ENCODE assay signal across 18 cellular contexts in genomic region chr12:114672817-114673168, GRCh38. TPM values are rescaled to one million over a fixed set of nuclear protein-coding genes. Genes with fewer than 3 reads are reported as not detected.
DNase-seq lines count a peak whose midpoint lies in the region; ATAC-seq, FAIRE-seq and TF ChIP-seq lines count a peak whose summit lies in the region.
"Had no signal": no experiment of that assay in that cellular context is flagged by ENCODE, and none has a peak within 500 bp of the region (broad histone marks: within the 10 kb centered on the region; RNA-seq: fewer than 3 reads in every experiment).

No MANE protein-coding gene starts in this region.

- no peak overlapping the region for H2AFZ ChIP-seq in H1 (ENCODE audit: low read length)

- peaks cover 62% of the 10 kb centered on the region for H3K27me3 Mint-ChIP-seq in nephron progenitor cell (ENCODE audit: low read depth, poor library complexity)

- no peak for FAIRE-seq in H1 (lab: Jason Lieb, UNC)
- FAIRE-seq: GM12892 had no signal

- H3K9me3 ChIP-seq in cardiac muscle cell (ENCODE audit: low read depth) (no peaks in the 10 kb centered on the region), H1 (ENCODE audit: insufficient read depth in 2 of 2, low read depth in 1 of 2, low read length in 1 of 2) (no peaks in the 10 kb centered on the region)

- intact Hi-C loops in cardiac septum (cut with DNase I), result no loop called here

- H3K4ac ChIP-seq in H1 (replicated peaks; ENCODE audit: insufficient read length, low read depth, low read length), result no peak overlapping the region

- no peak for TF ChIP-seq EP300 in H1 (IDR thresholded peaks at IDR 0.05; ENCODE audit: borderline replicate concordance in 1 of 2, low read depth in 2 of 2, low read length in 2 of 2)

- H4K5ac ChIP-seq in H1 (ENCODE audit: insufficient read length, low read depth, low read length), result no peak overlapping the region

- no peak overlapping the region for H3K27ac Mint-ChIP-seq in nephron progenitor cell
- H3K27ac Mint-ChIP-seq: activated CD8-positive, alpha-beta T cell treated with anti-CD3 and anti-CD28 coated beads for 36 hours; stimulated activated memory B cell treated with anti-CD40 and anti-IgM and Interleukin-4, amounts not matched to agents 10 μg/mL and 1 μg/mL and 100 μg/mL, for 72 hours had no signal

- POLR2A ChIA-PET in H1 (lab: Charles Lee; ENCODE audit: partially characterized antibody), result interaction anchor here (0.6 to 5.9 kb wide), 6 partner anchors 8 to 270 kb away, joined by 3 to 45 read pairs (median 4); partner anchors contain the start of gene TBX3

- peaks cover 8% of the 10 kb centered on the region; the same call in 1 of the 2 replicates for H3K23me2 ChIP-seq in H1 (ENCODE audit: low read depth, low read length)

- no peak overlapping the region for H4K91ac ChIP-seq in H1 (replicated peaks; ENCODE audit: insufficient read length, low read length)

- H3K79me1 ChIP-seq in H1 (ENCODE audit: low read depth, low read length), result no peaks in the 10 kb centered on the region

- no peak overlapping the region for H2BK120ac ChIP-seq in H1 (replicated peaks; ENCODE audit: low read depth, low read length)

- H3K27me3 ChIP-seq in cardiac muscle cell (peaks cover 20% of the 10 kb centered on the region), H1 (replicated peaks in 1 of 4; ENCODE audit: control insufficient read depth in 3 of 4, extremely low read depth in 1 of 4, insufficient read depth in 3 of 4, low read length in 3 of 4) (peaks cover 63 to 92% (median 87%) of the 10 kb centered on the region in 4 experiments)

- CTCF ChIA-PET in H1 (lab: Charles Lee; ENCODE audit: partially characterized antibody), result interaction anchor here (0.6 to 2.7 kb wide), 7 partner anchors 10 to 323 kb away, joined by 3 to 15 read pairs (median 4); partner anchors contain the start of gene TBX3

- no peak for ATAC-seq in GM21576 (IDR thresholded peaks at IDR 0.05; ENCODE audit: unreplicated experiment)
- ATAC-seq: activated CD8-positive, alpha-beta T cell treated with anti-CD3 and anti-CD28 coated beads for 36 hours; stimulated activated memory B cell treated with anti-CD40 and anti-IgM and Interleukin-4, amounts not matched to agents 10 μg/mL and 1 μg/mL and 100 μg/mL, for 72 hours had no signal

- H2BK5ac ChIP-seq in H1 (ENCODE audit: low read depth, low read length), result peak overlapping the region; percentile 26; the same call in 1 of the 2 replicates

- peak overlapping the region; percentile 68 for H3K4me3 Mint-ChIP-seq in nephron progenitor cell
- H3K4me3 Mint-ChIP-seq: activated CD8-positive, alpha-beta T cell treated with anti-CD3 and anti-CD28 coated beads for 36 hours; stimulated activated memory B cell treated with anti-CD40 and anti-IgM and Interleukin-4, amounts not matched to agents 10 μg/mL and 1 μg/mL and 100 μg/mL, for 72 hours had no signal

- H2BK15ac ChIP-seq in H1 (ENCODE audit: low read length), result 0 out of 2 replicates have a peak overlapping the region, but pooled peaks have one; percentile 46

- peaks cover 74% of the 10 kb centered on the region for H3K4me1 ChIP-seq in cardiac muscle cell (ENCODE audit: low read depth)
- H3K4me1 ChIP-seq in H1 (replicated peaks in 1 of 4; ENCODE audit: control insufficient read depth in 3 of 4, insufficient read depth in 4 of 4, low read length in 3 of 4), result peaks cover 10 to 45% (median 22%) of the 10 kb centered on the region in 4 experiments
- H3K4me1 ChIP-seq in urinary bladder (ENCODE audit: insufficient read depth), result no peaks in the 10 kb centered on the region

- 0 out of 2 replicates have a peak overlapping the region, but pooled peaks have one; percentile 72 for H2BK20ac ChIP-seq in H1 (ENCODE audit: low read length)

- TF ChIP-seq CTCF in cardiac muscle cell (IDR thresholded peaks at IDR 0.05; ENCODE audit: low read depth, low read length) (no peak), H1 (IDR thresholded peaks at IDR 0.05; ENCODE audit: control extremely low read depth in 1 of 3, insufficient read depth in 1 of 3, low read depth in 1 of 3, low read length in 3 of 3) (no peak), nephron progenitor cell (IDR thresholded peaks at IDR 0.05) (no peak)

- no peaks in the 10 kb centered on the region for H3K9me3 Mint-ChIP-seq in nephron progenitor cell
- H3K9me3 Mint-ChIP-seq: activated CD8-positive, alpha-beta T cell treated with anti-CD3 and anti-CD28 coated beads for 36 hours; stimulated activated memory B cell treated with anti-CD40 and anti-IgM and Interleukin-4, amounts not matched to agents 10 μg/mL and 1 μg/mL and 100 μg/mL, for 72 hours had no signal

- peaks cover 89% of the 10 kb centered on the region for H3K4me1 Mint-ChIP-seq in nephron progenitor cell

- peaks cover 50% of the 10 kb centered on the region for H3K36me3 Mint-ChIP-seq in nephron progenitor cell (ENCODE audit: low read depth)
- H3K36me3 Mint-ChIP-seq: stimulated activated memory B cell treated with anti-CD40 and anti-IgM and Interleukin-4, amounts not matched to agents 10 μg/mL and 1 μg/mL and 100 μg/mL, for 72 hours had no signal

- H3K9ac ChIP-seq in H1 (replicated peaks in 1 of 4; ENCODE audit: extremely low read depth in 1 of 4, low read depth in 3 of 4, low read length in 3 of 4), result no peak overlapping the region
- H3K9ac ChIP-seq: KMS-11 had no signal

- no peak for TF ChIP-seq RAD21 in H1 (IDR thresholded peaks at IDR 0.05 in 1 of 2, conservative IDR thresholded peaks at IDR 0.05 in 1 of 2; ENCODE audit: low read depth in 2 of 2, low read length in 2 of 2)

- H3K4me3 ChIP-seq in cardiac muscle cell (peak overlapping the region; percentile 2), H1 (ENCODE audit: extremely low read depth in 1 of 4, insufficient read depth in 2 of 4, low read depth in 3 of 4, low read length in 4 of 4) (no peak overlapping the region), urinary bladder (ENCODE audit: low read depth, low read length) (peak overlapping the region; percentile 45)
- H3K4me3 ChIP-seq: coronary artery had no signal

- 0 out of 2 replicates have a peak overlapping the region, but pooled peaks have one; percentile 76 for H2AK5ac ChIP-seq in H1 (ENCODE audit: low read depth, low read length)

- H3K27ac ChIP-seq in cardiac muscle cell (peak overlapping the region; percentile 62), H1 (ENCODE audit: low read depth, low read length) (no peak overlapping the region), urinary bladder (ENCODE audit: low read depth) (peak overlapping the region; percentile 94)
- H3K27ac ChIP-seq: HL-60, KMS-11 had no signal

- 0 out of 2 replicates have a peak overlapping the region, but pooled peaks have one; percentile 32 for H3K18ac ChIP-seq in H1 (ENCODE audit: extremely low read depth, low read length)

- no peaks in the 10 kb centered on the region for H3K79me2 ChIP-seq in H1 (ENCODE audit: control insufficient read depth in 1 of 2, insufficient read depth in 2 of 2, low read length in 2 of 2)

- H3K4me2 ChIP-seq in H1 (ENCODE audit: insufficient read depth in 1 of 2, low read depth in 2 of 2, low read length in 2 of 2), result peak overlapping the region; percentile 36 to 48; a peak in 2 of 4 replicates
- H3K4me2 ChIP-seq: KMS-11 had no signal

- H2BK12ac ChIP-seq in H1 (ENCODE audit: low read depth, low read length), result peak overlapping the region; percentile 96; the same call in 1 of the 2 replicates

- WGBS in H1 (ENCODE audit: extremely low coverage in 1 of 2, insufficient coverage in 1 of 2, insufficient read length in 1 of 2, insufficient replicate concordance in 2 of 2, low coverage in 1 of 2, low lambda C conversion rate in 2 of 2, missing lambda C conversion rate in 1 of 2), 2 experiments, result 22% methylated on average over 4 of the region's 4 CpGs; no CpG with 5 or more reads in 1 of the 2 experiments
- WGBS in urinary bladder, result 38% methylated on average over 4 of the region's 4 CpGs

- H3K36me3 ChIP-seq in cardiac muscle cell, result peaks cover 24% of the 10 kb centered on the region
- H3K36me3 ChIP-seq in H1 (ENCODE audit: control insufficient read depth in 2 of 4, insufficient read depth in 4 of 4, low read length in 3 of 4), result no peaks in the 10 kb centered on the region
- H3K36me3 ChIP-seq in urinary bladder (ENCODE audit: insufficient read depth), result peaks cover 4% of the 10 kb centered on the region

- H4K20me1 ChIP-seq in H1 (replicated peaks in 1 of 2; ENCODE audit: control insufficient read depth in 1 of 2, insufficient read depth in 2 of 2, low read length in 2 of 2), result peaks cover 6% of the 10 kb centered on the region in 2 experiments

- H3K14ac ChIP-seq in H1 (ENCODE audit: insufficient read length), result no peak overlapping the region

- DNase-seq in cardiac muscle cell (ENCODE audit: low read depth in 1 of 2, low spot score in 1 of 2) (no peak), cardiac septum (ENCODE audit: low spot score) (no peak), H1 (ENCODE audit: low read depth in 1 of 2, low spot score in 2 of 2) (no peak), nephron progenitor cell (no peak), inferior parietal cortex (ENCODE audit: extremely low spot score) (no peak), DMS79 (lab: John Stamatoyannopoulos, UW) (no peak)
- DNase-seq: activated CD8-positive, alpha-beta T cell treated with anti-CD3 and anti-CD28 coated beads for 36 hours; NCI-H1417 treated with DMSO at 0.1 percent for 48 hours; NCI-H446 had no signal

- H3K56ac ChIP-seq in H1 (replicated peaks; ENCODE audit: insufficient read length, low read depth, low read length), result no peak overlapping the region

- no peak overlapping the region for H4K8ac ChIP-seq in H1 (ENCODE audit: extremely low read depth, insufficient read depth, low read length)

- no peak for TF ChIP-seq POLR2A in H1 (IDR thresholded peaks at IDR 0.05; ENCODE audit: control extremely low read depth in 1 of 2, low read depth in 2 of 2, low read length in 2 of 2)

- H3K23ac ChIP-seq in H1 (ENCODE audit: insufficient read length), result no peak overlapping the region

RNA-seq across cellular contexts. Expression of gene TBX3, which starts 11.2 kb away (rescaled TPM):
- 69.4 and 87.5 TPM in 2 replicates for total RNA-seq in cardiac muscle cell
- polyA plus RNA-seq in cardiac muscle cell, result 63.7 and 78.3 TPM in 2 replicates
- 17.1 TPM for total RNA-seq in cardiac septum
- total RNA-seq in H1 (2021; fragmentation: NEBNext Ultra II Directional; extraction: Animal tissue kit (Norgen Biotek cat#: 25700)), result 0.29 and 1.0 TPM in 2 replicates
- 0.09 TPM in 2 replicates for polyA plus RNA-seq in H1 (2011; rRNA removed)
- 0.09 TPM for polyA plus RNA-seq in H1 (2011; cell fraction: cytosol; rRNA removed)
- polyA plus RNA-seq in H1 (2011; cell fraction: nucleus; rRNA removed), result 0.20 TPM
- 0.12 to 0.38 TPM (median 0.24 TPM) in 4 replicates for polyA plus RNA-seq in H1 (2012, experiment 1 of 2)
- 0.18 TPM for polyA plus RNA-seq in H1 (2012, experiment 2 of 2)
- 0.30 TPM for polyA plus RNA-seq in H1 (2013, experiment 1 of 2)
- 0.13 TPM for polyA plus RNA-seq in H1 (2013, experiment 2 of 2)
- 0.09 TPM in 1 of 2 replicates, not detected in the other for polyA minus RNA-seq in H1 (2011; rRNA and poly(A)+ RNA removed)
- 0.73 TPM for polyA minus RNA-seq in H1 (2011; cell fraction: cytosol; rRNA and poly(A)+ RNA removed)
- polyA minus RNA-seq in H1 (2011; cell fraction: nucleus; rRNA and poly(A)+ RNA removed), result 0.50 TPM
- total RNA-seq in urinary bladder, result 123 TPM
- 53.8 TPM for polyA plus RNA-seq in urinary bladder
- total RNA-seq: activated CD8-positive, alpha-beta T cell treated with anti-CD3 and anti-CD28 coated beads for 36 hours; G401 had no signal
- polyA plus RNA-seq: neural cell had no signal

Comparison
In these comparisons a context has a peak if more than half of its experiments do, and no peak if none do; other contexts are left out.
1. H3K4me3 ChIP-seq: peak in cardiac muscle cell (single experiment) and urinary bladder (single experiment); none in H1 (0 of 4).